In genomic region chrX:98071331-98071730, GRCh38 we compare ENCODE assay signal across 15 cellular contexts.
DNase-seq lines count a peak whose midpoint lies in the region; ATAC-seq and TF ChIP-seq lines count a peak whose summit lies in the region.
"Had no signal": no experiment of that assay in that cellular context is flagged by ENCODE, and none has a peak within 500 bp of the region (broad histone marks: within the 10 kb centered on the region; RNA-seq: fewer than 3 reads in every experiment).

No MANE protein-coding gene starts in this region.

- H3K4me1 Mint-ChIP-seq in HFFc6 (ENCODE audit: low read depth), result peaks cover 68% of the 10 kb centered on the region
- peaks cover 68% of the 10 kb centered on the region for H3K4me1 Mint-ChIP-seq in mesothelial cell of epicardium

- H3K36me3 Mint-ChIP-seq in HFFc6 (ENCODE audit: low read depth), result no peaks in the 10 kb centered on the region
- no peaks in the 10 kb centered on the region for H3K36me3 Mint-ChIP-seq in mesothelial cell of epicardium

- peak overlapping the region; percentile 77 for H3K27ac Mint-ChIP-seq in HFFc6
- peak overlapping the region; percentile 85 for H3K27ac Mint-ChIP-seq in mesothelial cell of epicardium

- DNase-seq in AG10803 (ENCODE audit: low read depth) (peak; percentile 1), HFFc6 (peak; percentile 4), astrocyte of the spinal cord (ENCODE audit: low read depth, low spot score) (peak; percentile 0), mesothelial cell of epicardium (ENCODE audit: low spot score in 2 of 2, unreplicated experiment in 2 of 2) (no peak), NCI-H226 (no peak), NCI-H1092 treated with DMSO at 0.1 percent for 48 hours (lab: John Stamatoyannopoulos, UW) (no peak)
- DNase-seq: DMS79, GF-D8, NCI-H1092, NCI-H1694 treated with DMSO at 0.1 percent for 48 hours, Right ventricle myocardium superior, SK-N-SH had no signal

- H3K4me3 ChIP-seq in AG10803 (ENCODE audit: low read length), result no peak overlapping the region
- H3K4me3 ChIP-seq in astrocyte of the spinal cord (ENCODE audit: low read depth, low read length), result no peak overlapping the region

- ATAC-seq in HG03139 (IDR thresholded peaks at IDR 0.05; ENCODE audit: unreplicated experiment) (no peak), HG03025 (IDR thresholded peaks at IDR 0.05; ENCODE audit: low FRiP score, unreplicated experiment) (no peak)
- ATAC-seq: Panc1 had no signal

- in situ Hi-C loops in astrocyte of the spinal cord (cut with HindIII; ENCODE audit: low sequenced_read_pairs), result no loop called here

- TF ChIP-seq CTCF in AG10803 (conservative IDR thresholded peaks at IDR 0.05; ENCODE audit: low read length), result no peak
- no peak for TF ChIP-seq CTCF in HFFc6 (IDR thresholded peaks at IDR 0.05)
- no peak for TF ChIP-seq CTCF in astrocyte of the spinal cord (IDR thresholded peaks at IDR 0.05; ENCODE audit: low read depth, low read length)
- TF ChIP-seq CTCF in mesothelial cell of epicardium (IDR thresholded peaks at IDR 0.05; ENCODE audit: unreplicated experiment), result no peak

- H3K27me3 Mint-ChIP-seq in HFFc6 (ENCODE audit: insufficient read depth) (no peaks in the 10 kb centered on the region), mesothelial cell of epicardium (ENCODE audit: low read depth) (no peaks in the 10 kb centered on the region)

- H3K9me3 Mint-ChIP-seq in HFFc6 (no peaks in the 10 kb centered on the region), mesothelial cell of epicardium (no peaks in the 10 kb centered on the region)

- peak overlapping the region; percentile 69 for H3K4me3 Mint-ChIP-seq in HFFc6
- no peak overlapping the region for H3K4me3 Mint-ChIP-seq in mesothelial cell of epicardium

Comparison
In these comparisons a context has a peak if more than half of its experiments do, and no peak if none do; other contexts are left out.
1. DNase-seq: peak in AG10803 (single experiment), HFFc6 (single experiment) and astrocyte of the spinal cord (single experiment); none in mesothelial cell of epicardium (0 of 2), NCI-H226 (single experiment) and NCI-H1092 treated with DMSO at 0.1 percent for 48 hours (single experiment).